In genomic region chr1:54407201-54407956, GRCh38 we compare ENCODE assay signal across 8 cellular contexts. TPM values are rescaled to one million over a fixed set of nuclear protein-coding genes. Genes with fewer than 3 reads are reported as not detected.
DNase-seq lines count a peak whose midpoint lies in the region; ATAC-seq and TF ChIP-seq lines count a peak whose summit lies in the region.

No MANE protein-coding gene starts in this region.

- DNase-seq in AG20443 (ENCODE audit: low spot score) (peak; percentile 84), GM19240 (ENCODE audit: insufficient read length, low spot score) (peak; percentile 80), KBM-7 (peak; percentile 95), OCI-M1 (lab: John Stamatoyannopoulos, UW) (peak; percentile 97), activated T-cell treated with anti-CD3 and anti-CD28 coated beads for 48 hours (ENCODE audit: low read depth) (peak; percentile 21), epithelial cell of proximal tubule (ENCODE audit: low read depth) (peak; percentile 83), mesothelial cell of epicardium (ENCODE audit: low spot score in 2 of 2, unreplicated experiment in 2 of 2) (peak in 1 of 2 experiments; percentile 40)
- DNase-seq in stimulated activated effector memory CD8-positive, alpha-beta T cell treated with anti-CD3 and anti-CD28 coated beads, Interleukin-12 subunit alpha, Interleukin-12 subunit beta, amount 100 ng/mL, for 72 hours (ENCODE audit: low spot score in 2 of 2), result peak in 1 of 2 donors; percentile 72

- peak overlapping the region; percentile 99 for H3K27ac Mint-ChIP-seq in mesothelial cell of epicardium
- peak overlapping the region; percentile 61 for H3K27ac Mint-ChIP-seq in stimulated activated effector memory CD8-positive, alpha-beta T cell treated with anti-CD3 and anti-CD28 coated beads, Interleukin-12 subunit alpha, Interleukin-12 subunit beta, amount 100 ng/mL, for 72 hours

- peak overlapping the region; percentile 80 for H3K4me3 ChIP-seq in epithelial cell of proximal tubule (ENCODE audit: low read depth, low read length)

- peaks cover 64% of the 10 kb centered on the region for H3K4me1 Mint-ChIP-seq in mesothelial cell of epicardium
- peaks cover 61% of the 10 kb centered on the region for H3K4me1 Mint-ChIP-seq in stimulated activated effector memory CD8-positive, alpha-beta T cell treated with anti-CD3 and anti-CD28 coated beads, Interleukin-12 subunit alpha, Interleukin-12 subunit beta, amount 100 ng/mL, for 72 hours

- peak; percentile 58 for ATAC-seq in stimulated activated effector memory CD8-positive, alpha-beta T cell treated with anti-CD3 and anti-CD28 coated beads, Interleukin-12 subunit alpha, Interleukin-12 subunit beta, amount 100 ng/mL, for 72 hours

- no peaks in the 10 kb centered on the region for H3K27me3 Mint-ChIP-seq in mesothelial cell of epicardium (ENCODE audit: low read depth)

- in situ Hi-C loops in KBM-7 (cut with MboI; ENCODE audit: low pct_unique_long_range_greater_than_20kb, low sequenced_read_pairs), result no loop called here

- H3K9me3 Mint-ChIP-seq in mesothelial cell of epicardium, result no peaks in the 10 kb centered on the region
- no peaks in the 10 kb centered on the region for H3K9me3 Mint-ChIP-seq in stimulated activated effector memory CD8-positive, alpha-beta T cell treated with anti-CD3 and anti-CD28 coated beads, Interleukin-12 subunit alpha, Interleukin-12 subunit beta, amount 100 ng/mL, for 72 hours

- TF ChIP-seq CTCF in epithelial cell of proximal tubule (conservative IDR thresholded peaks at IDR 0.05; ENCODE audit: low read depth, low read length), result no peak
- TF ChIP-seq CTCF in mesothelial cell of epicardium (IDR thresholded peaks at IDR 0.05; ENCODE audit: unreplicated experiment), result no peak

- peaks cover 3% of the 10 kb centered on the region for H3K36me3 Mint-ChIP-seq in mesothelial cell of epicardium
- peaks cover 31% of the 10 kb centered on the region for H3K36me3 Mint-ChIP-seq in stimulated activated effector memory CD8-positive, alpha-beta T cell treated with anti-CD3 and anti-CD28 coated beads, Interleukin-12 subunit alpha, Interleukin-12 subunit beta, amount 100 ng/mL, for 72 hours

- peak overlapping the region; percentile 84 for H3K4me3 Mint-ChIP-seq in mesothelial cell of epicardium
- peak overlapping the region; percentile 82 for H3K4me3 Mint-ChIP-seq in stimulated activated effector memory CD8-positive, alpha-beta T cell treated with anti-CD3 and anti-CD28 coated beads, Interleukin-12 subunit alpha, Interleukin-12 subunit beta, amount 100 ng/mL, for 72 hours

RNA-seq across cellular contexts. Expression of gene SSBP3, which starts 1.2 kb away (rescaled TPM):
- total RNA-seq in epithelial cell of proximal tubule (7.8 and 13.1 TPM in 2 replicates), mesothelial cell of epicardium (171 to 188 TPM (median 172 TPM) in 3 replicates)

Comparison
In these comparisons a context has a peak if more than half of its experiments do, and no peak if none do; other contexts are left out.
1. RNA of gene SSBP3, which starts 1.2 kb away (total RNA-seq): 171 to 188 TPM in mesothelial cell of epicardium; 7.8 to 13.1 TPM in epithelial cell of proximal tubule; every median in the first group is over 10 times any median in the second.